Comparison of ENCODE assay signal across 1 cellular context in the genomic region with DNA sequence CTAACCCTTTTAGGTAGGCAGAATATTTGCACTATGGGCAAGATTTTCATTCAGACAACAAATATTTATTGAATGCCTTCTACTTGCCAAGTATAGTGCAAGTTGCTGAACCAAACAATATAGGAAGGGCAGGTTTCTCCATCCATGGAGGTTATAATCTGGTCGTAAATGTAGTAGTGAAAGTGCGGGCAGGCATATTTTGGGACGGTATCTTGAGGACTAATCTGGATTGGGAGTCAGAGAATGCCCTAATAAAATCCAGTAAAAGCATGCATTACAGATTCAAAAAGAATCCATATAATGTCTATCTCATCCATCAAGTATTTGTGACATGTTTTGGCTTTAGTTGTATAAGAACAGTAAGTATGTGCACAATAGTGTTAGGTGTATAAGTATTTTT.
TF ChIP-seq lines count a peak whose summit lies in the region.

No MANE protein-coding gene starts in this region.

TF ChIP-seq in IMR-90, 13 proteins besides CTCF, POLR2A, EP300 and RAD21:
- no peak for TF ChIP-seq SMC3 (IDR thresholded peaks at IDR 0.05; ENCODE audit: low read depth, low read length)
